1 cellular context compared by ENCODE assay signal in genomic region chr1:8179132-8179793, GRCh38.
TF ChIP-seq lines count a peak whose summit lies in the region.

No MANE protein-coding gene starts in this region.

TF ChIP-seq in HepG2, 621 proteins besides CTCF, POLR2A, EP300 and RAD21 (continued from another document):
- TF ChIP-seq ZNF280D (CRISPR knock-in tag; IDR thresholded peaks at IDR 0.05) (no peak), SALL1 (CRISPR knock-in tag; IDR thresholded peaks at IDR 0.05) (no peak), SCMH1 (CRISPR knock-in tag; IDR thresholded peaks at IDR 0.05; ENCODE audit: borderline replicate concordance) (no peak), ZNF564 (CRISPR knock-in tag; IDR thresholded peaks at IDR 0.05) (no peak), SALL2 (CRISPR knock-in tag; IDR thresholded peaks at IDR 0.05) (no peak), SMYD3 (CRISPR knock-in tag; IDR thresholded peaks at IDR 0.05) (no peak), ONECUT2 (CRISPR knock-in tag; IDR thresholded peaks at IDR 0.05) (no peak)
